Comparison of ENCODE assay signal across 25 cellular contexts in genomic region chr12:15632708-15633107, GRCh38.
A peak's percentile ranks its signal among the peaks of the same experiment; 100 is the strongest.
DNase-seq lines count a peak whose midpoint lies in the region; ATAC-seq, FAIRE-seq and TF ChIP-seq lines count a peak whose summit lies in the region.
"Had no signal": no experiment of that assay in that cellular context is flagged by ENCODE, and none has a peak within 500 bp of the region (broad histone marks: within the 10 kb centered on the region; RNA-seq: fewer than 3 reads in every experiment).

No MANE protein-coding gene starts in this region.

- H3K4me1 ChIP-seq in mesendoderm (ENCODE audit: control insufficient read depth, low read depth, low read length) (peaks cover 9% of the 10 kb centered on the region), thoracic aorta (ENCODE audit: control insufficient read depth in 1 of 2, low read depth in 2 of 2) (peaks cover 34 to 49% of the 10 kb centered on the region in 2 donors), pancreas (peaks cover 0 to 13% (median 1%) of the 10 kb centered on the region in 3 donors)
- H3K4me1 ChIP-seq: parathyroid adenoma had no signal

- in situ Hi-C loops in brain microvascular endothelial cell (cut with HindIII; ENCODE audit: low pct_ligation_motif_present, low sequenced_read_pairs), result no loop called here

- no peak overlapping the region for H2BK5ac ChIP-seq in mesendoderm (ENCODE audit: low read length)

- no peak overlapping the region for H3K9ac ChIP-seq in mesendoderm (ENCODE audit: low read length)
- H3K9ac ChIP-seq: parathyroid adenoma had no signal

- H4K8ac ChIP-seq in mesendoderm (ENCODE audit: low read depth, low read length), result no peak overlapping the region

- no peak overlapping the region for H2BK120ac ChIP-seq in mesendoderm (ENCODE audit: low read depth, low read length)

- H4K5ac ChIP-seq in mesendoderm (ENCODE audit: low read length), result no peak overlapping the region

- no peaks in the 10 kb centered on the region for H3K27me3 ChIP-seq in brain microvascular endothelial cell (replicated peaks)
- no peaks in the 10 kb centered on the region for H3K27me3 ChIP-seq in mesendoderm (ENCODE audit: insufficient read depth, low read length, poor library complexity)
- no peaks in the 10 kb centered on the region for H3K27me3 ChIP-seq in thoracic aorta (replicated peaks; ENCODE audit: insufficient read depth)
- H3K27me3 ChIP-seq in pancreas, result no peaks in the 10 kb centered on the region
- H3K27me3 ChIP-seq: testis had no signal

- H3K36me3 ChIP-seq in brain microvascular endothelial cell (replicated peaks), result peaks cover 7% of the 10 kb centered on the region
- H3K36me3 ChIP-seq in mesendoderm (ENCODE audit: control insufficient read depth, insufficient read depth, low read length), result no peaks in the 10 kb centered on the region
- no peaks in the 10 kb centered on the region for H3K36me3 ChIP-seq in thoracic aorta
- H3K36me3 ChIP-seq in pancreas, result peaks cover 0 to 6% (median 0%) of the 10 kb centered on the region in 3 donors

- H2BK15ac ChIP-seq in mesendoderm (replicated peaks; ENCODE audit: low read depth), result no peak overlapping the region

- TF ChIP-seq CTCF in brain microvascular endothelial cell (IDR thresholded peaks at IDR 0.05; ENCODE audit: low read depth, low read length, missing control alignments), result no peak
- TF ChIP-seq CTCF in thoracic aorta (IDR thresholded peaks at IDR 0.05), result no peak
- no peak for TF ChIP-seq CTCF in pancreas (IDR thresholded peaks at IDR 0.05)

- H3K56ac ChIP-seq in mesendoderm (ENCODE audit: low read length), result no peak overlapping the region

- ATAC-seq in thoracic aorta (ENCODE audit: insufficient number of reproducible peaks, low FRiP score, low read depth) (no peak), pancreas (no peak), GM21825 (IDR thresholded peaks at IDR 0.05; ENCODE audit: unreplicated experiment) (no peak)
- ATAC-seq: esophagus mucosa had no signal

- intact Hi-C loops in pancreas (cut with DNase I), result no loop called here

- DNase-seq in HCEC 1CT, result peak; percentile 36
- DNase-seq in brain microvascular endothelial cell, result no peak
- no peak for DNase-seq in mesendoderm
- DNase-seq in thoracic aorta (ENCODE audit: low spot score), result no peak
- no peak for DNase-seq in NCI-H1092 (lab: John Stamatoyannopoulos, UW)
- DNase-seq in pancreas, result no peak
- no peak for DNase-seq in NCI-H226
- DNase-seq: activated naive CD4-positive, alpha-beta T cell treated with anti-CD3 and anti-CD28 coated beads for 36 hours; activated T-cell treated with anti-CD3 and anti-CD28 coated beads, Interleukin-2, amount 50 U/mL, for 48 hours; aorta; CD4-positive, alpha-beta memory T cell; DMS153; effector memory CD4-positive, alpha-beta T cell; GF-D8; KG1; kidney; naive B cell; NCI-H1930; NCI-H345; SHP77; SW 1271; testis had no signal

- H3K9me3 ChIP-seq in thoracic aorta (no peaks in the 10 kb centered on the region), pancreas (no peaks in the 10 kb centered on the region)
- H3K9me3 ChIP-seq: testis had no signal

- H3K4ac ChIP-seq in mesendoderm (ENCODE audit: low read depth, low read length), result no peak overlapping the region

- H3K27ac ChIP-seq in brain microvascular endothelial cell (peak overlapping the region; percentile 98), mesendoderm (ENCODE audit: low read depth, low read length) (no peak overlapping the region), thoracic aorta (peak overlapping the region; percentile 3 to 39), pancreas (no peak overlapping the region)
- H3K27ac ChIP-seq: parathyroid adenoma had no signal

- no peak for FAIRE-seq in pancreas (lab: Jason Lieb, UNC)

- no peak overlapping the region for H2AK5ac ChIP-seq in mesendoderm (ENCODE audit: low read length)

- no peaks in the 10 kb centered on the region for H3K79me1 ChIP-seq in mesendoderm (ENCODE audit: low read length)

- H3K23ac ChIP-seq in mesendoderm (ENCODE audit: low read length), result no peak overlapping the region

- no peaks in the 10 kb centered on the region for H3K79me2 ChIP-seq in mesendoderm (ENCODE audit: control insufficient read depth, insufficient read depth, low read length)
- H3K79me2 ChIP-seq: parathyroid adenoma had no signal

- 100% methylated on average over 2 of the region's 4 CpGs for WGBS in mesendoderm (ENCODE audit: extremely low coverage, insufficient coverage, low lambda C conversion rate)
- WGBS in pancreas, 2 donors, result 90 to 91% methylated on average over 4 of the region's 4 CpGs

- no peak overlapping the region for H3K4me2 ChIP-seq in mesendoderm (ENCODE audit: low read length)

- peak overlapping the region; percentile 25 for H3K18ac ChIP-seq in mesendoderm (ENCODE audit: low read length)

- no peak overlapping the region for H3K4me3 ChIP-seq in brain microvascular endothelial cell (ENCODE audit: low read depth, low read length)
- H3K4me3 ChIP-seq in mesendoderm (ENCODE audit: low read length), result no peak overlapping the region
- H3K4me3 ChIP-seq in thoracic aorta, result no peak overlapping the region
- no peak overlapping the region for H3K4me3 ChIP-seq in pancreas
- H3K4me3 ChIP-seq: testis had no signal

Comparison
In these comparisons a context has a peak if more than half of its experiments do, and no peak if none do; other contexts are left out.
1. H3K27ac ChIP-seq: peak in brain microvascular endothelial cell (single experiment) and thoracic aorta (2 of 2); none in mesendoderm (single experiment) and pancreas (0 of 4).